9 cellular contexts compared by ENCODE assay signal in genomic region chrX:104110499-104110951, GRCh38. TPM values are rescaled to one million over a fixed set of nuclear protein-coding genes. Genes with fewer than 3 reads are reported as not detected.
A peak's percentile ranks its signal among the peaks of the same experiment; 100 is the strongest.
DNase-seq lines count a peak whose midpoint lies in the region; ATAC-seq, FAIRE-seq and TF ChIP-seq lines count a peak whose summit lies in the region.
"Not testable (repeated sequence)": the region's sequence is repeated elsewhere in the genome, so short reads cannot be mapped to it uniquely, and the experiment has no call there.
"Had no signal": no experiment of that assay in that cellular context is flagged by ENCODE, and none has a peak within 500 bp of the region (broad histone marks: within the 10 kb centered on the region; RNA-seq: fewer than 3 reads in every experiment).

No MANE protein-coding gene starts in this region.

- not testable (repeated sequence) for TF ChIP-seq RAD21 in neural cell (conservative IDR thresholded peaks at IDR 0.05)

- not testable (repeated sequence) for H3K27me3 ChIP-seq in astrocyte (ENCODE audit: insufficient read depth, low read length); neural cell (ENCODE audit: insufficient read depth, low read depth, low read length)

- H4K20me1 ChIP-seq in astrocyte (ENCODE audit: insufficient read depth, low read length); neural cell (ENCODE audit: insufficient read depth): not testable (repeated sequence)

- H2AFZ ChIP-seq in astrocyte (ENCODE audit: low read depth, low read length); neural cell (ENCODE audit: low read depth, low read length): not testable (repeated sequence)

- H3K27ac ChIP-seq in astrocyte (ENCODE audit: low read depth, low read length); neural cell (ENCODE audit: low read length): not testable (repeated sequence)

- not testable (repeated sequence) for H3K9me3 ChIP-seq in astrocyte (ENCODE audit: insufficient read depth, low read depth, low read length); neural cell (ENCODE audit: low read length)

- H3K4me2 ChIP-seq in astrocyte (ENCODE audit: low read length); neural cell (ENCODE audit: low read length): not testable (repeated sequence)

- not testable (repeated sequence) for H3K4me1 ChIP-seq in astrocyte (ENCODE audit: insufficient read depth, low read length)

- H3K4me1 Mint-ChIP-seq in astrocyte (ENCODE audit: low read depth, unreplicated experiment), result not testable (repeated sequence)

- DNase-seq in DMS79 (lab: John Stamatoyannopoulos, UW) (peak; percentile 26), KBM-7 (peak; percentile 30)
- DNase-seq in astrocyte (ENCODE audit: low read depth), result not testable (repeated sequence)

- ATAC-seq in GM18870 (IDR thresholded peaks at IDR 0.05; ENCODE audit: unreplicated experiment), result peak; percentile 54
- peak; percentile 49 for ATAC-seq in GM21528 (IDR thresholded peaks at IDR 0.05; ENCODE audit: low FRiP score, unreplicated experiment)
- peak; percentile 48 for ATAC-seq in HG03066 (IDR thresholded peaks at IDR 0.05; ENCODE audit: low read depth, unreplicated experiment)
- peak; percentile 21 to 26 for ATAC-seq in activated CD4-positive, CD25-positive, alpha-beta regulatory T cell treated with anti-CD3 and anti-CD28 coated beads, Interleukin-2, amount 50 U/mL, for 24 hours

- not testable (repeated sequence) for H3K27me3 Mint-ChIP-seq in astrocyte (ENCODE audit: low read depth, unreplicated experiment)

- H3K9me2 ChIP-seq in neural cell (ENCODE audit: insufficient read depth, low read length), result not testable (repeated sequence)

- not testable (repeated sequence) for H3K9ac ChIP-seq in astrocyte (ENCODE audit: low read length); neural cell (ENCODE audit: low read length)

- H3K4me3 Mint-ChIP-seq in astrocyte (ENCODE audit: unreplicated experiment), result not testable (repeated sequence)

- H3K79me2 ChIP-seq in astrocyte (ENCODE audit: insufficient read depth, low read length); neural cell (replicated peaks; ENCODE audit: insufficient read depth, low read length): not testable (repeated sequence)

- FAIRE-seq in astrocyte (lab: Jason Lieb, UNC), result peak; percentile 98

- H3K27ac Mint-ChIP-seq in astrocyte (ENCODE audit: unreplicated experiment), result not testable (repeated sequence)

- H3K36me3 Mint-ChIP-seq in astrocyte (ENCODE audit: low read depth, unreplicated experiment), result not testable (repeated sequence)

- H3K4me3 ChIP-seq in astrocyte (ENCODE audit: insufficient read depth, low read depth, low read length), result not testable (repeated sequence)
- peak overlapping the region; percentile 78 for H3K4me3 ChIP-seq in neural cell (ENCODE audit: low read length)

- in situ Hi-C loops in KBM-7 (cut with MboI; ENCODE audit: low pct_unique_long_range_greater_than_20kb, low sequenced_read_pairs), result not testable (repeated sequence)

- not testable (repeated sequence) for H3K9me3 Mint-ChIP-seq in astrocyte (ENCODE audit: unreplicated experiment)

- H3K36me3 ChIP-seq in astrocyte (ENCODE audit: insufficient read depth, low read length); neural cell (ENCODE audit: insufficient read depth, low read length): not testable (repeated sequence)

- TF ChIP-seq EP300 in neural cell (conservative IDR thresholded peaks at IDR 0.05; ENCODE audit: poor library complexity, severe bottlenecking), result not testable (repeated sequence)

- TF ChIP-seq CTCF in astrocyte (IDR thresholded peaks at IDR 0.05; ENCODE audit: insufficient read depth, low read depth, low read length); neural cell (IDR thresholded peaks at IDR 0.05; ENCODE audit: poor library complexity, severe bottlenecking): not testable (repeated sequence)

- not testable (repeated sequence) for H3F3A ChIP-seq in neural cell (ENCODE audit: insufficient read depth, low read length, poor library complexity, severe bottlenecking)

RNA-seq across cellular contexts. Expression of gene ZCCHC18, which starts 1.8 kb away (rescaled TPM):
- total RNA-seq in astrocyte, result 0.98 and 2.1 TPM in 2 replicates
- 70.0 and 132 TPM in 2 replicates for polyA plus RNA-seq in neural cell
- polyA minus RNA-seq in neural cell, result 25.3 and 54.5 TPM in 2 replicates
- total RNA-seq: HT-29 had no signal

RNA-seq across cellular contexts. Expression of gene TMSB15C, which starts 34.5 kb away (rescaled TPM):
- 2.3 and 2.7 TPM in 2 replicates for total RNA-seq in astrocyte
- 38.0 and 53.2 TPM in 2 replicates for polyA plus RNA-seq in neural cell
- 36.8 and 42.1 TPM in 2 replicates for polyA minus RNA-seq in neural cell
- total RNA-seq: HT-29 had no signal

RNA-seq across cellular contexts. Expression of gene SLC25A53, which starts 46.3 kb away (rescaled TPM):
- 5.0 and 5.3 TPM in 2 replicates for total RNA-seq in astrocyte
- 4.8 and 6.6 TPM in 2 replicates for polyA plus RNA-seq in neural cell
- 11.0 and 18.9 TPM in 2 replicates for polyA minus RNA-seq in neural cell

RNA-seq across cellular contexts. Expression of gene FAM199X, which starts 55.7 kb away (rescaled TPM):
- total RNA-seq in astrocyte, result 27.5 and 28.8 TPM in 2 replicates
- polyA plus RNA-seq in neural cell, result 37.4 and 38.2 TPM in 2 replicates
- 63.8 and 65.2 TPM in 2 replicates for polyA minus RNA-seq in neural cell
